Comparison of ENCODE assay signal across 19 cellular contexts in genomic region chr10:24493168-24493567, GRCh38.
"Had no signal": no experiment of that assay in that cellular context is flagged by ENCODE, and none has a peak within 500 bp of the region (broad histone marks: within the 10 kb centered on the region; RNA-seq: fewer than 3 reads in every experiment).

No MANE protein-coding gene starts in this region.

- H3K27me3 Mint-ChIP-seq: dendritic cell treated with granulocyte-macrophage colony-stimulating factor and Interleukin-4, amounts not matched to agents 40 ng/mL and 50 ng/mL, for 4 days had no signal

- H3K9me3 Mint-ChIP-seq: dendritic cell treated with granulocyte-macrophage colony-stimulating factor and Interleukin-4, amounts not matched to agents 40 ng/mL and 50 ng/mL, for 4 days; endodermal cell; neural crest cell; stimulated activated naive CD8-positive, alpha-beta T cell treated with anti-CD3 and anti-CD28 coated beads, Interleukin-15, Interleukin-2, amounts not matched to agents 100 ng/mL and 50 ng/mL, for 24 hours had no signal

- DNase-seq: effector CD4-positive, alpha-beta T cell; endodermal cell; gastrocnemius medialis; islet precursor cell; mammary epithelial cell; mucosa of descending colon; natural killer cell; posterior cingulate gyrus; right cardiac atrium; stimulated activated CD4-positive, alpha-beta T cell treated with anti-CD3 and anti-CD28 coated beads, Interleukin-2, amount 100 ng/mL, for 48 hours; tibial artery; uterus had no signal

- H3K4me3 Mint-ChIP-seq: dendritic cell treated with granulocyte-macrophage colony-stimulating factor and Interleukin-4, amounts not matched to agents 40 ng/mL and 50 ng/mL, for 4 days; endodermal cell; natural killer cell; neural crest cell; stimulated activated naive CD8-positive, alpha-beta T cell treated with anti-CD3 and anti-CD28 coated beads, Interleukin-15, Interleukin-2, amounts not matched to agents 100 ng/mL and 50 ng/mL, for 24 hours had no signal

- H3K27ac ChIP-seq: gastrocnemius medialis, tibial artery, uterus had no signal

- H3K9me3 ChIP-seq: gastrocnemius medialis, mucosa of descending colon, tibial artery, upper lobe of left lung, uterus had no signal

- H3K36me3 ChIP-seq: upper lobe of left lung, uterus had no signal

- H3K4me3 ChIP-seq: gastrocnemius medialis, mucosa of descending colon, smooth muscle cell, tibial artery, upper lobe of left lung, uterus had no signal

- H3K4me1 ChIP-seq: uterus had no signal

- H3K27me3 ChIP-seq: gastrocnemius medialis, tibial artery, upper lobe of left lung, uterus had no signal

- ATAC-seq: esophagus mucosa, gastrocnemius medialis, left lobe of liver, natural killer cell, right cardiac atrium had no signal

- H3K4me2 ChIP-seq: smooth muscle cell had no signal

- H3K27ac Mint-ChIP-seq: dendritic cell treated with granulocyte-macrophage colony-stimulating factor and Interleukin-4, amounts not matched to agents 40 ng/mL and 50 ng/mL, for 4 days; endodermal cell; natural killer cell; stimulated activated naive CD8-positive, alpha-beta T cell treated with anti-CD3 and anti-CD28 coated beads, Interleukin-15, Interleukin-2, amounts not matched to agents 100 ng/mL and 50 ng/mL, for 24 hours had no signal

- H3K4me1 Mint-ChIP-seq: natural killer cell had no signal

- H3K36me3 Mint-ChIP-seq: natural killer cell had no signal
